28 cellular contexts compared by ENCODE assay signal in genomic region chr1:8228253-8228652, GRCh38.
"Had no signal": no experiment of that assay in that cellular context is flagged by ENCODE, and none has a peak within 500 bp of the region (broad histone marks: within the 10 kb centered on the region; RNA-seq: fewer than 3 reads in every experiment).

No MANE protein-coding gene starts in this region.

- H2AFZ ChIP-seq: neural progenitor cell had no signal

- DNase-seq: colonic mucosa; dermis blood vessel endothelial cell; effector memory CD4-positive, alpha-beta T cell; erythroblast; esophagus squamous epithelium; foreskin melanocyte; glutamatergic neuron; heart right ventricle; hippocampal formation; left cardiac atrium; left lung; mesenchymal stem cell; mucosa of descending colon; naive B cell; sigmoid colon; spleen; stimulated activated CD4-positive, alpha-beta T cell treated with anti-CD3 and anti-CD28 coated beads, Interleukin-4, amount 100 ng/mL, for 4 hours; stimulated activated naive CD8-positive, alpha-beta T cell treated with anti-CD3 and anti-CD28 coated beads, Interleukin-15, amount 100 ng/mL, for 72 hours; thyroid gland had no signal

- H3K9me3 Mint-ChIP-seq: natural killer cell treated with Interleukin-12 subunit alpha and Interleukin-12 subunit beta and Interleukin-15 and Interleukin-18, amount 100 ng/mL, for 72 hours had no signal

- H3K36me3 ChIP-seq: colonic mucosa, esophagus squamous epithelium, heart right ventricle, left lung, neural progenitor cell, prostate gland, right atrium auricular region, sigmoid colon, spleen, suprapubic skin, thyroid gland had no signal

- ATAC-seq: heart right ventricle; left cardiac atrium; left lung; mucosa of descending colon; natural killer cell treated with Interleukin-12 subunit alpha and Interleukin-12 subunit beta and Interleukin-15 and Interleukin-18, amount 100 ng/mL, for 72 hours; stimulated activated memory B cell treated with anti-CD40 and anti-IgM and Interleukin-4, amounts not matched to agents 10 μg/mL and 1 μg/mL and 100 μg/mL, for 72 hours; stimulated activated naive CD8-positive, alpha-beta T cell treated with anti-CD3 and anti-CD28 coated beads, Interleukin-15, amount 100 ng/mL, for 72 hours had no signal

- H3K4me1 ChIP-seq: colonic mucosa, neural progenitor cell, prostate gland, right atrium auricular region, sigmoid colon, thyroid gland had no signal

- H3K4me2 ChIP-seq: neural progenitor cell had no signal

- H3K36me3 Mint-ChIP-seq: mesothelial cell of epicardium, neural progenitor cell had no signal

- H3K27me3 Mint-ChIP-seq: type B pancreatic cell had no signal

- H3K9ac ChIP-seq: neural progenitor cell had no signal

- FAIRE-seq: islet of Langerhans had no signal

- H3K27me3 ChIP-seq: colonic mucosa, esophagus squamous epithelium, left lung, neural progenitor cell, right atrium auricular region, sigmoid colon, suprapubic skin, thyroid gland had no signal

- H3K4me3 Mint-ChIP-seq: mesothelial cell of epicardium; naive B cell; natural killer cell treated with Interleukin-12 subunit alpha and Interleukin-12 subunit beta and Interleukin-15 and Interleukin-18, amount 100 ng/mL, for 72 hours; neural progenitor cell; stimulated activated memory B cell treated with anti-CD40 and anti-IgM and Interleukin-4, amounts not matched to agents 10 μg/mL and 1 μg/mL and 100 μg/mL, for 72 hours; stimulated activated naive CD8-positive, alpha-beta T cell treated with anti-CD3 and anti-CD28 coated beads, Interleukin-15, amount 100 ng/mL, for 72 hours; type B pancreatic cell had no signal

- H3K9me3 ChIP-seq: colonic mucosa, heart right ventricle, left lung, mucosa of descending colon, prostate gland, right atrium auricular region, sigmoid colon, suprapubic skin, thyroid gland had no signal

- H3K4me3 ChIP-seq: colonic mucosa, esophagus squamous epithelium, heart right ventricle, left lung, mucosa of descending colon, neural progenitor cell, prostate gland, right atrium auricular region, sigmoid colon, spleen, suprapubic skin, thyroid gland had no signal

- H3K27ac ChIP-seq: colonic mucosa, esophagus squamous epithelium, heart right ventricle, left lung, neural progenitor cell, prostate gland, right atrium auricular region, sigmoid colon, spleen, suprapubic skin, thyroid gland had no signal

- H3K27ac Mint-ChIP-seq: natural killer cell treated with Interleukin-12 subunit alpha and Interleukin-12 subunit beta and Interleukin-15 and Interleukin-18, amount 100 ng/mL, for 72 hours; neural progenitor cell; stimulated activated memory B cell treated with anti-CD40 and anti-IgM and Interleukin-4, amounts not matched to agents 10 μg/mL and 1 μg/mL and 100 μg/mL, for 72 hours; type B pancreatic cell had no signal
